ENCODE assay signal across 1 cellular context in genomic region chr7:143287935-143288826, GRCh38.
TF ChIP-seq lines count a peak whose summit lies in the region.

TSS of gene CASP2 (plus strand) at chr7:143288351. CDS start at chr7:143288456, 105 bp downstream.

TF ChIP-seq in HepG2, 621 proteins besides CTCF, POLR2A, EP300 and RAD21 (continued from another document and continues in another):
- TF ChIP-seq, protein P1, sequence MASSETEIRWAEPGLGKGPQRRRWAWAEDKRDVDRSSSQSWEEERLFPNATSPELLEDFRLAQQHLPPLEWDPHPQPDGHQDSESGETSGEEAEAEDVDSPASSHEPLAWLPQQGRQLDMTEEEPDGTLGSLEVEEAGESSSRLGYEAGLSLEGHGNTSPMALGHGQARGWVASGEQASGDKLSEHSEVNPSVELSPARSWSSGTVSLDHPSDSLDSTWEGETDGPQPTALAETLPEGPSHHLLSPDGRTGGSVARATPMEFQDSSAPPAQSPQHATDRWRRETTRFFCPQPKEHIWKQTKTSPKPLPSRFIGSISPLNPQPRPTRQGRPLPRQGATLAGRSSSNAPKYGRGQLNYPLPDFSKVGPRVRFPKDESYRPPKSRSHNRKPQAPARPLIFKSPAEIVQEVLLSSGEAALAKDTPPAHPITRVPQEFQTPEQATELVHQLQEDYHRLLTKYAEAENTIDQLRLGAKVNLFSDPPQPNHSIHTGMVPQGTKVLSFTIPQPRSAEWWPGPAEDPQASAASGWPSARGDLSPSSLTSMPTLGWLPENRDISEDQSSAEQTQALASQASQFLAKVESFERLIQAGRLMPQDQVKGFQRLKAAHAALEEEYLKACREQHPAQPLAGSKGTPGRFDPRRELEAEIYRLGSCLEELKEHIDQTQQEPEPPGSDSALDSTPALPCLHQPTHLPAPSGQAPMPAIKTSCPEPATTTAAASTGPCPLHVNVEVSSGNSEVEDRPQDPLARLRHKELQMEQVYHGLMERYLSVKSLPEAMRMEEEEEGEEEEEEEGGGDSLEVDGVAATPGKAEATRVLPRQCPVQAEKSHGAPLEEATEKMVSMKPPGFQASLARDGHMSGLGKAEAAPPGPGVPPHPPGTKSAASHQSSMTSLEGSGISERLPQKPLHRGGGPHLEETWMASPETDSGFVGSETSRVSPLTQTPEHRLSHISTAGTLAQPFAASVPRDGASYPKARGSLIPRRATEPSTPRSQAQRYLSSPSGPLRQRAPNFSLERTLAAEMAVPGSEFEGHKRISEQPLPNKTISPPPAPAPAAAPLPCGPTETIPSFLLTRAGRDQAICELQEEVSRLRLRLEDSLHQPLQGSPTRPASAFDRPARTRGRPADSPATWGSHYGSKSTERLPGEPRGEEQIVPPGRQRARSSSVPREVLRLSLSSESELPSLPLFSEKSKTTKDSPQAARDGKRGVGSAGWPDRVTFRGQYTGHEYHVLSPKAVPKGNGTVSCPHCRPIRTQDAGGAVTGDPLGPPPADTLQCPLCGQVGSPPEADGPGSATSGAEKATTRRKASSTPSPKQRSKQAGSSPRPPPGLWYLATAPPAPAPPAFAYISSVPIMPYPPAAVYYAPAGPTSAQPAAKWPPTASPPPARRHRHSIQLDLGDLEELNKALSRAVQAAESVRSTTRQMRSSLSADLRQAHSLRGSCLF (CRISPR knock-in tag; IDR thresholded peaks at IDR 0.05; ENCODE audit: borderline replicate concordance): no peak
- TF ChIP-seq ASH2L (IDR thresholded peaks at IDR 0.05; ENCODE audit: insufficient read length, low read depth, low read length) (peak; percentile 84), ZBTB1 (CRISPR knock-in tag; IDR thresholded peaks at IDR 0.05; ENCODE audit: borderline replicate concordance) (no peak), ZNF710 (CRISPR knock-in tag; IDR thresholded peaks at IDR 0.05; ENCODE audit: borderline replicate concordance) (peak; percentile 45; the same call in 1 of the 2 replicates), HIVEP1 (CRISPR knock-in tag; IDR thresholded peaks at IDR 0.05) (0 out of 2 replicates have a peak, but pooled peaks have one; percentile 41), ZSCAN31 (CRISPR knock-in tag; IDR thresholded peaks at IDR 0.05; ENCODE audit: low read depth) (peak; percentile 92), ZNF879 (CRISPR knock-in tag; IDR thresholded peaks at IDR 0.05) (peak; percentile 44; the same call in 1 of the 2 replicates), ZNF550 (CRISPR knock-in tag; IDR thresholded peaks at IDR 0.05; ENCODE audit: borderline replicate concordance) (no peak), ZNF614 (CRISPR knock-in tag; IDR thresholded peaks at IDR 0.05; ENCODE audit: borderline replicate concordance) (no peak), MYNN (CRISPR knock-in tag; IDR thresholded peaks at IDR 0.05; ENCODE audit: low read depth) (no peak), DMAP1 (CRISPR knock-in tag; IDR thresholded peaks at IDR 0.05) (peak; percentile 81; the same call in 1 of the 2 replicates), FUBP1 (CRISPR knock-in tag; IDR thresholded peaks at IDR 0.05; ENCODE audit: borderline replicate concordance) (no peak), ZC3H13 (CRISPR knock-in tag; IDR thresholded peaks at IDR 0.05) (peak; percentile 96), PRMT3 (CRISPR knock-in tag; IDR thresholded peaks at IDR 0.05; ENCODE audit: borderline replicate concordance, low read depth) (no peak), HOXA9 (CRISPR knock-in tag; IDR thresholded peaks at IDR 0.05; ENCODE audit: borderline replicate concordance) (no peak), MTERF4 (CRISPR knock-in tag; IDR thresholded peaks at IDR 0.05) (peak; percentile 84; the same call in 1 of the 2 replicates), ZNF773 (CRISPR knock-in tag; IDR thresholded peaks at IDR 0.05; ENCODE audit: borderline replicate concordance) (no peak), ZFP36 (IDR thresholded peaks at IDR 0.05; ENCODE audit: borderline replicate concordance, low read depth, low read length, partially characterized antibody) (no peak), ZNF431 (CRISPR knock-in tag; IDR thresholded peaks at IDR 0.05; ENCODE audit: borderline replicate concordance, low read depth) (0 out of 2 replicates have a peak, but pooled peaks have one; percentile 61)
- TF ChIP-seq, protein P2, sequence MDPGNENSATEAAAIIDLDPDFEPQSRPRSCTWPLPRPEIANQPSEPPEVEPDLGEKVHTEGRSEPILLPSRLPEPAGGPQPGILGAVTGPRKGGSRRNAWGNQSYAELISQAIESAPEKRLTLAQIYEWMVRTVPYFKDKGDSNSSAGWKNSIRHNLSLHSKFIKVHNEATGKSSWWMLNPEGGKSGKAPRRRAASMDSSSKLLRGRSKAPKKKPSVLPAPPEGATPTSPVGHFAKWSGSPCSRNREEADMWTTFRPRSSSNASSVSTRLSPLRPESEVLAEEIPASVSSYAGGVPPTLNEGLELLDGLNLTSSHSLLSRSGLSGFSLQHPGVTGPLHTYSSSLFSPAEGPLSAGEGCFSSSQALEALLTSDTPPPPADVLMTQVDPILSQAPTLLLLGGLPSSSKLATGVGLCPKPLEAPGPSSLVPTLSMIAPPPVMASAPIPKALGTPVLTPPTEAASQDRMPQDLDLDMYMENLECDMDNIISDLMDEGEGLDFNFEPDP (CRISPR knock-in tag; conservative IDR thresholded peaks at IDR 0.05): no peak
- TF ChIP-seq, protein P3, sequence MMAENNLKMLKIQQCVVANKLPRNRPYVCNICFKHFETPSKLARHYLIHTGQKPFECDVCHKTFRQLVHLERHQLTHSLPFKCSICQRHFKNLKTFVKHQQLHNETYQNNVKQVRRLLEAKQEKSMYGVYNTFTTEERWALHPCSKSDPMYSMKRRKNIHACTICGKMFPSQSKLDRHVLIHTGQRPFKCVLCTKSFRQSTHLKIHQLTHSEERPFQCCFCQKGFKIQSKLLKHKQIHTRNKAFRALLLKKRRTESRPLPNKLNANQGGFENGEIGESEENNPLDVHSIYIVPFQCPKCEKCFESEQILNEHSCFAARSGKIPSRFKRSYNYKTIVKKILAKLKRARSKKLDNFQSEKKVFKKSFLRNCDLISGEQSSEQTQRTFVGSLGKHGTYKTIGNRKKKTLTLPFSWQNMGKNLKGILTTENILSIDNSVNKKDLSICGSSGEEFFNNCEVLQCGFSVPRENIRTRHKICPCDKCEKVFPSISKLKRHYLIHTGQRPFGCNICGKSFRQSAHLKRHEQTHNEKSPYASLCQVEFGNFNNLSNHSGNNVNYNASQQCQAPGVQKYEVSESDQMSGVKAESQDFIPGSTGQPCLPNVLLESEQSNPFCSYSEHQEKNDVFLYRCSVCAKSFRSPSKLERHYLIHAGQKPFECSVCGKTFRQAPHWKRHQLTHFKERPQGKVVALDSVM (CRISPR knock-in tag; IDR thresholded peaks at IDR 0.05): peak; percentile 45; the same call in 1 of the 2 replicates
- TF ChIP-seq, protein P4, sequence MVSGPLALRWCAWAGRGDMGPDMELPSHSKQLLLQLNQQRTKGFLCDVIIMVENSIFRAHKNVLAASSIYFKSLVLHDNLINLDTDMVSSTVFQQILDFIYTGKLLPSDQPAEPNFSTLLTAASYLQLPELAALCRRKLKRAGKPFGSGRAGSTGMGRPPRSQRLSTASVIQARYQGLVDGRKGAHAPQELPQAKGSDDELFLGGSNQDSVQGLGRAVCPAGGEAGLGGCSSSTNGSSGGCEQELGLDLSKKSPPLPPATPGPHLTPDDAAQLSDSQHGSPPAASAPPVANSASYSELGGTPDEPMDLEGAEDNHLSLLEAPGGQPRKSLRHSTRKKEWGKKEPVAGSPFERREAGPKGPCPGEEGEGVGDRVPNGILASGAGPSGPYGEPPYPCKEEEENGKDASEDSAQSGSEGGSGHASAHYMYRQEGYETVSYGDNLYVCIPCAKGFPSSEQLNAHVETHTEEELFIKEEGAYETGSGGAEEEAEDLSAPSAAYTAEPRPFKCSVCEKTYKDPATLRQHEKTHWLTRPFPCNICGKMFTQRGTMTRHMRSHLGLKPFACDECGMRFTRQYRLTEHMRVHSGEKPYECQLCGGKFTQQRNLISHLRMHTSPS (CRISPR knock-in tag; IDR thresholded peaks at IDR 0.05; ENCODE audit: low read depth): no peak
- TF ChIP-seq, protein P5, sequence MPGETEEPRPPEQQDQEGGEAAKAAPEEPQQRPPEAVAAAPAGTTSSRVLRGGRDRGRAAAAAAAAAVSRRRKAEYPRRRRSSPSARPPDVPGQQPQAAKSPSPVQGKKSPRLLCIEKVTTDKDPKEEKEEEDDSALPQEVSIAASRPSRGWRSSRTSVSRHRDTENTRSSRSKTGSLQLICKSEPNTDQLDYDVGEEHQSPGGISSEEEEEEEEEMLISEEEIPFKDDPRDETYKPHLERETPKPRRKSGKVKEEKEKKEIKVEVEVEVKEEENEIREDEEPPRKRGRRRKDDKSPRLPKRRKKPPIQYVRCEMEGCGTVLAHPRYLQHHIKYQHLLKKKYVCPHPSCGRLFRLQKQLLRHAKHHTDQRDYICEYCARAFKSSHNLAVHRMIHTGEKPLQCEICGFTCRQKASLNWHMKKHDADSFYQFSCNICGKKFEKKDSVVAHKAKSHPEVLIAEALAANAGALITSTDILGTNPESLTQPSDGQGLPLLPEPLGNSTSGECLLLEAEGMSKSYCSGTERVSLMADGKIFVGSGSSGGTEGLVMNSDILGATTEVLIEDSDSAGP (CRISPR knock-in tag; IDR thresholded peaks at IDR 0.05; ENCODE audit: borderline replicate concordance): peak; percentile 87; the same call in 1 of the 2 replicates
- TF ChIP-seq, protein P6, sequence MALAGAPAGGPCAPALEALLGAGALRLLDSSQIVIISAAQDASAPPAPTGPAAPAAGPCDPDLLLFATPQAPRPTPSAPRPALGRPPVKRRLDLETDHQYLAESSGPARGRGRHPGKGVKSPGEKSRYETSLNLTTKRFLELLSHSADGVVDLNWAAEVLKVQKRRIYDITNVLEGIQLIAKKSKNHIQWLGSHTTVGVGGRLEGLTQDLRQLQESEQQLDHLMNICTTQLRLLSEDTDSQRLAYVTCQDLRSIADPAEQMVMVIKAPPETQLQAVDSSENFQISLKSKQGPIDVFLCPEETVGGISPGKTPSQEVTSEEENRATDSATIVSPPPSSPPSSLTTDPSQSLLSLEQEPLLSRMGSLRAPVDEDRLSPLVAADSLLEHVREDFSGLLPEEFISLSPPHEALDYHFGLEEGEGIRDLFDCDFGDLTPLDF (CRISPR knock-in tag; IDR thresholded peaks at IDR 0.05): peak; percentile 95
- TF ChIP-seq, protein P7, sequence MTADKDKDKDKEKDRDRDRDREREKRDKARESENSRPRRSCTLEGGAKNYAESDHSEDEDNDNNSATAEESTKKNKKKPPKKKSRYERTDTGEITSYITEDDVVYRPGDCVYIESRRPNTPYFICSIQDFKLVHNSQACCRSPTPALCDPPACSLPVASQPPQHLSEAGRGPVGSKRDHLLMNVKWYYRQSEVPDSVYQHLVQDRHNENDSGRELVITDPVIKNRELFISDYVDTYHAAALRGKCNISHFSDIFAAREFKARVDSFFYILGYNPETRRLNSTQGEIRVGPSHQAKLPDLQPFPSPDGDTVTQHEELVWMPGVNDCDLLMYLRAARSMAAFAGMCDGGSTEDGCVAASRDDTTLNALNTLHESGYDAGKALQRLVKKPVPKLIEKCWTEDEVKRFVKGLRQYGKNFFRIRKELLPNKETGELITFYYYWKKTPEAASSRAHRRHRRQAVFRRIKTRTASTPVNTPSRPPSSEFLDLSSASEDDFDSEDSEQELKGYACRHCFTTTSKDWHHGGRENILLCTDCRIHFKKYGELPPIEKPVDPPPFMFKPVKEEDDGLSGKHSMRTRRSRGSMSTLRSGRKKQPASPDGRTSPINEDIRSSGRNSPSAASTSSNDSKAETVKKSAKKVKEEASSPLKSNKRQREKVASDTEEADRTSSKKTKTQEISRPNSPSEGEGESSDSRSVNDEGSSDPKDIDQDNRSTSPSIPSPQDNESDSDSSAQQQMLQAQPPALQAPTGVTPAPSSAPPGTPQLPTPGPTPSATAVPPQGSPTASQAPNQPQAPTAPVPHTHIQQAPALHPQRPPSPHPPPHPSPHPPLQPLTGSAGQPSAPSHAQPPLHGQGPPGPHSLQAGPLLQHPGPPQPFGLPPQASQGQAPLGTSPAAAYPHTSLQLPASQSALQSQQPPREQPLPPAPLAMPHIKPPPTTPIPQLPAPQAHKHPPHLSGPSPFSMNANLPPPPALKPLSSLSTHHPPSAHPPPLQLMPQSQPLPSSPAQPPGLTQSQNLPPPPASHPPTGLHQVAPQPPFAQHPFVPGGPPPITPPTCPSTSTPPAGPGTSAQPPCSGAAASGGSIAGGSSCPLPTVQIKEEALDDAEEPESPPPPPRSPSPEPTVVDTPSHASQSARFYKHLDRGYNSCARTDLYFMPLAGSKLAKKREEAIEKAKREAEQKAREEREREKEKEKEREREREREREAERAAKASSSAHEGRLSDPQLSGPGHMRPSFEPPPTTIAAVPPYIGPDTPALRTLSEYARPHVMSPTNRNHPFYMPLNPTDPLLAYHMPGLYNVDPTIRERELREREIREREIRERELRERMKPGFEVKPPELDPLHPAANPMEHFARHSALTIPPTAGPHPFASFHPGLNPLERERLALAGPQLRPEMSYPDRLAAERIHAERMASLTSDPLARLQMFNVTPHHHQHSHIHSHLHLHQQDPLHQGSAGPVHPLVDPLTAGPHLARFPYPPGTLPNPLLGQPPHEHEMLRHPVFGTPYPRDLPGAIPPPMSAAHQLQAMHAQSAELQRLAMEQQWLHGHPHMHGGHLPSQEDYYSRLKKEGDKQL (CRISPR knock-in tag; IDR thresholded peaks at IDR 0.05; ENCODE audit: low read depth): no peak
